Comparison of ENCODE assay signal across 14 cellular contexts in genomic region chr1:36377776-36378175, GRCh38. TPM values are rescaled to one million over a fixed set of nuclear protein-coding genes. Genes with fewer than 3 reads are reported as not detected.
DNase-seq lines count a peak whose midpoint lies in the region; ATAC-seq, FAIRE-seq and TF ChIP-seq lines count a peak whose summit lies in the region.
"Had no signal": no experiment of that assay in that cellular context is flagged by ENCODE, and none has a peak within 500 bp of the region (broad histone marks: within the 10 kb centered on the region; RNA-seq: fewer than 3 reads in every experiment).

No MANE protein-coding gene starts in this region.

- H3K4me1 Mint-ChIP-seq in activated CD8-positive, alpha-beta T cell treated with anti-CD3 and anti-CD28 coated beads for 36 hours (ENCODE audit: low read depth): peaks cover 70% of the 10 kb centered on the region
- peaks cover 56 to 92% (median 77%) of the 10 kb centered on the region in 7 donors for H3K4me1 Mint-ChIP-seq in naive thymus-derived CD4-positive, alpha-beta T cell

- H3K27ac ChIP-seq in BLaER1 (no peak overlapping the region), SK-N-SH (ENCODE audit: low read depth in 2 of 2, low read length in 1 of 2) (no peak overlapping the region)
- H3K27ac ChIP-seq in naive thymus-derived CD4-positive, alpha-beta T cell (ENCODE audit: low read depth, low read length): peak overlapping the region; percentile 55
- H3K27ac ChIP-seq: C4-2B, foreskin keratinocyte had no signal

- no peaks in the 10 kb centered on the region for H3K27me3 ChIP-seq in BLaER1
- no peaks in the 10 kb centered on the region for H3K27me3 ChIP-seq in naive thymus-derived CD4-positive, alpha-beta T cell (ENCODE audit: control insufficient read depth in 2 of 2, insufficient read depth in 2 of 2, low read length in 2 of 2)
- no peaks in the 10 kb centered on the region for H3K27me3 ChIP-seq in SK-N-SH (ENCODE audit: insufficient read depth)
- H3K27me3 ChIP-seq: adrenal gland, foreskin keratinocyte had no signal

- intact Hi-C loops in activated CD8-positive, alpha-beta T cell treated with anti-CD3 and anti-CD28 coated beads for 36 hours (cut with micrococcal nuclease): no loop called here
- intact Hi-C loops in naive thymus-derived CD4-positive, alpha-beta T cell (cut with micrococcal nuclease): no loop called here

- POLR2A ChIA-PET in activated CD8-positive, alpha-beta T cell treated with anti-CD3 and anti-CD28 coated beads for 36 hours (lab: Charles Lee): interaction anchor here (2.1 to 2.7 kb wide), 2 partner anchors 8 to 9 kb away, joined by 8 to 14 read pairs; partner anchors contain the start of gene STK40
- POLR2A ChIA-PET in naive thymus-derived CD4-positive, alpha-beta T cell (lab: Charles Lee): interaction anchor here (0.9 kb wide), 1 partner anchor 9 kb away, joined by 3 read pairs; no protein-coding TSS in a partner anchor
- POLR2A ChIA-PET in SK-N-SH (lab: Yijun Ruan, JAX): no interaction called here

- DNase-seq in GM12892 (ENCODE audit: insufficient read length): no peak
- DNase-seq in activated CD8-positive, alpha-beta T cell treated with anti-CD3 and anti-CD28 coated beads for 36 hours: no peak
- DNase-seq in naive thymus-derived CD4-positive, alpha-beta T cell: no peak
- no peak for DNase-seq in stimulated activated CD4-positive, alpha-beta T cell treated with anti-CD3 and anti-CD28 coated beads, Interleukin-1b, Interleukin-23, amount 100 ng/mL, for 48 hours
- no peak for DNase-seq in SK-N-SH
- DNase-seq: activated CD4-positive, alpha-beta T cell treated with anti-CD3 and anti-CD28 coated beads for 1 hour; adrenal gland; foreskin keratinocyte; NCI-H1436; NCI-H526 treated with DMSO at 0.1 percent for 48 hours had no signal

- peak overlapping the region; percentile 37 for H3K27ac Mint-ChIP-seq in activated CD8-positive, alpha-beta T cell treated with anti-CD3 and anti-CD28 coated beads for 36 hours
- H3K27ac Mint-ChIP-seq in naive thymus-derived CD4-positive, alpha-beta T cell: peak overlapping the region in 8 of 9 donors; percentile 67 to 91 (median 82)

- peaks cover 10% of the 10 kb centered on the region for H3K36me3 ChIP-seq in BLaER1
- H3K36me3 ChIP-seq in naive thymus-derived CD4-positive, alpha-beta T cell (ENCODE audit: control insufficient read depth in 2 of 3, insufficient read depth in 3 of 3, low read length in 3 of 3): no peaks in the 10 kb centered on the region
- peaks cover 0 to 5% of the 10 kb centered on the region in 2 experiments for H3K36me3 ChIP-seq in SK-N-SH (replicated peaks in 1 of 2; ENCODE audit: control insufficient read depth in 1 of 2, insufficient read depth in 2 of 2, low read length in 1 of 2)
- H3K36me3 ChIP-seq: adrenal gland had no signal

- FAIRE-seq in GM12892 (lab: Jason Lieb, UNC): peak; percentile 62

- H3K27me3 Mint-ChIP-seq in activated CD8-positive, alpha-beta T cell treated with anti-CD3 and anti-CD28 coated beads for 36 hours: no peaks in the 10 kb centered on the region
- no peaks in the 10 kb centered on the region for H3K27me3 Mint-ChIP-seq in naive thymus-derived CD4-positive, alpha-beta T cell

- no peaks in the 10 kb centered on the region for H3K9me2 ChIP-seq in SK-N-SH

- H3K9me3 ChIP-seq in BLaER1: no peaks in the 10 kb centered on the region
- H3K9me3 ChIP-seq in naive thymus-derived CD4-positive, alpha-beta T cell (ENCODE audit: control insufficient read depth in 2 of 3, low read length in 3 of 3): no peaks in the 10 kb centered on the region
- H3K9me3 ChIP-seq in SK-N-SH: no peaks in the 10 kb centered on the region
- H3K9me3 ChIP-seq: adrenal gland had no signal

- TF ChIP-seq EP300 in SK-N-SH (IDR thresholded peaks at IDR 0.05; ENCODE audit: borderline replicate concordance in 1 of 2, low read depth in 1 of 2, low read length in 1 of 2): no peak

- no peak for TF ChIP-seq CTCF in activated CD8-positive, alpha-beta T cell treated with anti-CD3 and anti-CD28 coated beads for 36 hours (IDR thresholded peaks at IDR 0.05)
- TF ChIP-seq CTCF in SK-N-SH (IDR thresholded peaks at IDR 0.05): no peak

- no peak overlapping the region for H3K4me3 Mint-ChIP-seq in activated CD8-positive, alpha-beta T cell treated with anti-CD3 and anti-CD28 coated beads for 36 hours
- H3K4me3 Mint-ChIP-seq in naive thymus-derived CD4-positive, alpha-beta T cell: peak overlapping the region in 3 of 10 donors; percentile 37 to 47 (median 47)

- H3K4me1 ChIP-seq in BLaER1: peaks cover 54% of the 10 kb centered on the region
- H3K4me1 ChIP-seq in naive thymus-derived CD4-positive, alpha-beta T cell (ENCODE audit: control insufficient read depth in 2 of 2, insufficient read depth in 2 of 2, low read length in 2 of 2): peaks cover 38 to 45% of the 10 kb centered on the region in 2 donors
- H3K4me1 ChIP-seq in SK-N-SH (ENCODE audit: control insufficient read depth in 1 of 2, insufficient read depth in 2 of 2, low read depth in 1 of 2, low read length in 1 of 2): peaks cover 31 to 44% of the 10 kb centered on the region in 2 experiments

- H3K79me2 ChIP-seq in SK-N-SH (ENCODE audit: insufficient read depth): peaks cover 80% of the 10 kb centered on the region

- H4K20me1 ChIP-seq in BLaER1 (peaks cover 61% of the 10 kb centered on the region), SK-N-SH (ENCODE audit: insufficient read depth) (peaks cover 41% of the 10 kb centered on the region)

- no CpG with 5 or more reads among the region's 1 CpG for WGBS in SK-N-SH (ENCODE audit: low lambda C conversion rate)

- H3K4me2 ChIP-seq in BLaER1 (peak overlapping the region; percentile 59), SK-N-SH (no peak overlapping the region)

- H3K9ac ChIP-seq in BLaER1 (no peak overlapping the region), SK-N-SH (no peak overlapping the region)

- peaks cover 15% of the 10 kb centered on the region for H3K36me3 Mint-ChIP-seq in activated CD8-positive, alpha-beta T cell treated with anti-CD3 and anti-CD28 coated beads for 36 hours (ENCODE audit: low read depth)
- peaks cover 0 to 20% (median 4%) of the 10 kb centered on the region in 5 donors for H3K36me3 Mint-ChIP-seq in naive thymus-derived CD4-positive, alpha-beta T cell

- H3K4me3 ChIP-seq in BLaER1 (no peak overlapping the region), SK-N-SH (ENCODE audit: low read depth in 2 of 2, low read length in 1 of 2) (no peak overlapping the region)
- H3K4me3 ChIP-seq in naive thymus-derived CD4-positive, alpha-beta T cell (ENCODE audit: low read length): no peak overlapping the region
- H3K4me3 ChIP-seq: adrenal gland had no signal

- peaks cover 39% of the 10 kb centered on the region for H3F3A ChIP-seq in SK-N-SH (replicated peaks; ENCODE audit: insufficient read depth)

- no peaks in the 10 kb centered on the region for H3K9me3 Mint-ChIP-seq in activated CD8-positive, alpha-beta T cell treated with anti-CD3 and anti-CD28 coated beads for 36 hours
- peaks cover 0 to 2% (median 0%) of the 10 kb centered on the region in 11 donors for H3K9me3 Mint-ChIP-seq in naive thymus-derived CD4-positive, alpha-beta T cell

- ATAC-seq in activated CD8-positive, alpha-beta T cell treated with anti-CD3 and anti-CD28 coated beads for 36 hours: no peak
- no peak for ATAC-seq in naive thymus-derived CD4-positive, alpha-beta T cell
- ATAC-seq in GM19035 (IDR thresholded peaks at IDR 0.05; ENCODE audit: unreplicated experiment) (no peak), HG03097 (IDR thresholded peaks at IDR 0.05; ENCODE audit: low FRiP score, unreplicated experiment) (no peak)
- ATAC-seq: foreskin keratinocyte had no signal

- no peak for TF ChIP-seq POLR2A in GM12892 (IDR thresholded peaks at IDR 0.05; ENCODE audit: low read depth, low read length)

- no peak overlapping the region for H2AFZ ChIP-seq in SK-N-SH (ENCODE audit: low read depth)

- no peak for TF ChIP-seq RAD21 in SK-N-SH (IDR thresholded peaks at IDR 0.05; ENCODE audit: low read length)

- CTCF ChIA-PET in activated CD8-positive, alpha-beta T cell treated with anti-CD3 and anti-CD28 coated beads for 36 hours (lab: Charles Lee): interaction anchor here (1.3 to 1.9 kb wide), 2 partner anchors 9 to 10 kb away, joined by 3 to 15 read pairs; no protein-coding TSS in a partner anchor
- CTCF ChIA-PET in naive thymus-derived CD4-positive, alpha-beta T cell (lab: Charles Lee): no interaction called here
- CTCF ChIA-PET in SK-N-SH (lab: Yijun Ruan, JAX): interaction anchor here (1.0 to 10.1 kb wide), 5 partner anchors 10 to 243 kb away, joined by 3 to 78 read pairs (median 3); no protein-coding TSS in a partner anchor

RNA-seq across cellular contexts. Expression of gene STK40, which starts 7.9 kb away (rescaled TPM):
- 14.4 TPM for polyA plus RNA-seq in GM12892 (2012; ENCODE audit: missing spikeins)
- 10 to 100 TPM; 41.2 to 44.4 TPM for total RNA-seq in activated CD8-positive, alpha-beta T cell treated with anti-CD3 and anti-CD28 coated beads for 36 hours
- 10 to 100 TPM; 27.6 to 56.8 (median 48.2) TPM for total RNA-seq in naive thymus-derived CD4-positive, alpha-beta T cell
- polyA plus RNA-seq in naive thymus-derived CD4-positive, alpha-beta T cell: 10 to 100 TPM; 28.0 to 43.1 TPM
- polyA plus RNA-seq in SK-N-SH (2012; rRNA removed): 39.0 and 43.3 TPM in 2 replicates
- 26.2 and 35.3 TPM in 2 replicates for polyA plus RNA-seq in SK-N-SH (2012; cell fraction: cytosol; rRNA removed)
- polyA plus RNA-seq in SK-N-SH (2012; cell fraction: nucleus; rRNA removed): 56.9 and 65.1 TPM in 2 replicates

RNA-seq across cellular contexts. Expression of gene LSM10, which starts 19.9 kb away (rescaled TPM):
- polyA plus RNA-seq in GM12892 (2012; ENCODE audit: missing spikeins): 35.5 TPM
- 10 to 100 TPM; 43.8 to 46.2 TPM for total RNA-seq in activated CD8-positive, alpha-beta T cell treated with anti-CD3 and anti-CD28 coated beads for 36 hours
- total RNA-seq in naive thymus-derived CD4-positive, alpha-beta T cell: 10 to 100 TPM; 21.9 to 49.7 (median 35.7) TPM
- polyA plus RNA-seq in naive thymus-derived CD4-positive, alpha-beta T cell: 100 to 1,000 TPM; 106 to 144 TPM
- 87.5 and 96.8 TPM in 2 replicates for polyA plus RNA-seq in SK-N-SH (2012; rRNA removed)
- polyA plus RNA-seq in SK-N-SH (2012; cell fraction: cytosol; rRNA removed): 64.7 and 79.1 TPM in 2 replicates
- 40.1 and 40.2 TPM in 2 replicates for polyA plus RNA-seq in SK-N-SH (2012; cell fraction: nucleus; rRNA removed)

RNA-seq across cellular contexts. Expression of gene EVA1B, which starts 54.3 kb away (rescaled TPM):
- 0.66 TPM for polyA plus RNA-seq in GM12892 (2012; ENCODE audit: missing spikeins)
- 1 to 10 TPM; 5.8 to 6.5 TPM for total RNA-seq in activated CD8-positive, alpha-beta T cell treated with anti-CD3 and anti-CD28 coated beads for 36 hours
- total RNA-seq in naive thymus-derived CD4-positive, alpha-beta T cell: 10 to 100 TPM in 1 of 5 experiments, 1 to 10 TPM in 4; 1.5 to 12.5 (median 2.2) TPM
- under 1 TPM; 0.43 to 0.66 TPM for polyA plus RNA-seq in naive thymus-derived CD4-positive, alpha-beta T cell
- polyA plus RNA-seq in SK-N-SH (2012; rRNA removed): 34.1 and 38.9 TPM in 2 replicates
- 18.8 and 34.7 TPM in 2 replicates for polyA plus RNA-seq in SK-N-SH (2012; cell fraction: cytosol; rRNA removed)
- 15.4 and 32.2 TPM in 2 replicates for polyA plus RNA-seq in SK-N-SH (2012; cell fraction: nucleus; rRNA removed)
